ENCODE assay signal across 9 cellular contexts in the genomic region with DNA sequence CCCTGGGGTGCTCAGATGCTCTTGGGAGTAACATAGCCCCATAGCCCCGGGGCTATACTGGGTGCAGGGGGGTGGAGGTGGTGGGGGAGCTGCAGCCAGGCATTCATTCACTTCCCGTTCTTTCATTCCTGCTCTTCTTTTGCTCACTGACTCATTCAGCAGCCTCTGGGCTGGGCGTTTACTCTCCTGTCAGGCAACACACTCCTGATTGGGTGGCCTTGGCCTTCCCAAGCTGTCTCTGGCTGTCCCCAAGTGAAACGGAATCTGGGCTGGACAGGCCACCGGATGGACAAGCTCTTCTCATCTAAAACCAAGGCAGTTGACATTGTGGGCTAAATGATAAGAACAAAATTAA. TPM values are rescaled to one million over a fixed set of nuclear protein-coding genes. Genes with fewer than 3 reads are reported as not detected.
DNase-seq lines count a peak whose midpoint lies in the region; ATAC-seq, FAIRE-seq and TF ChIP-seq lines count a peak whose summit lies in the region.
"Had no signal": no experiment of that assay in that cellular context is flagged by ENCODE, and none has a peak within 500 bp of the region (broad histone marks: within the 10 kb centered on the region; RNA-seq: fewer than 3 reads in every experiment).

No MANE protein-coding gene starts in this region.

- no peaks in the 10 kb centered on the region for H3K36me3 Mint-ChIP-seq in stimulated activated naive B cell treated with anti-CD40 and anti-IgM and Interleukin-4, amounts not matched to agents 10 μg/mL and 1 μg/mL and 100 μg/mL, for 72 hours

- H3K4me3 Mint-ChIP-seq in stimulated activated naive B cell treated with anti-CD40 and anti-IgM and Interleukin-4, amounts not matched to agents 10 μg/mL and 1 μg/mL and 100 μg/mL, for 72 hours, result no peak overlapping the region
- H3K4me3 Mint-ChIP-seq: activated CD4-positive, alpha-beta T cell treated with anti-CD3 and anti-CD28 coated beads, Interleukin-2, amount 10 ng/mL, durations not matched to agents 24 days and 14 days had no signal

- H3K4me1 Mint-ChIP-seq in stimulated activated naive B cell treated with anti-CD40 and anti-IgM and Interleukin-4, amounts not matched to agents 10 μg/mL and 1 μg/mL and 100 μg/mL, for 72 hours, result peaks cover 6 to 20% of the 10 kb centered on the region in 2 donors
- H3K4me1 Mint-ChIP-seq: activated CD4-positive, alpha-beta T cell treated with anti-CD3 and anti-CD28 coated beads, Interleukin-2, amount 10 ng/mL, durations not matched to agents 24 days and 14 days had no signal

- peak; percentile 56 for DNase-seq in ELF-1 (ENCODE audit: low read depth, low spot score)
- peak; percentile 82 for DNase-seq in adipocyte (ENCODE audit: low read depth)
- peak; percentile 66 for DNase-seq in left ventricle myocardium inferior
- no peak for DNase-seq in stimulated activated naive B cell treated with anti-CD40 and anti-IgM and Interleukin-4, amounts not matched to agents 10 μg/mL and 1 μg/mL and 100 μg/mL, for 72 hours
- no peak for DNase-seq in AML-193 (lab: John Stamatoyannopoulos, UW)
- no peak for DNase-seq in GM12891 (ENCODE audit: insufficient read length, low spot score)
- DNase-seq: activated CD4-positive, alpha-beta T cell treated with anti-CD3 and anti-CD28 coated beads, Interleukin-2, amount 10 ng/mL, durations not matched to agents 24 days and 14 days had no signal

- TF ChIP-seq POLR2A in GM12891 (IDR thresholded peaks at IDR 0.05; ENCODE audit: low read depth, low read length), result no peak

- H3K9me3 ChIP-seq in adipocyte (ENCODE audit: control insufficient read depth, low read length), result no peaks in the 10 kb centered on the region
- no peaks in the 10 kb centered on the region for H3K9me3 ChIP-seq in left ventricle myocardium inferior (replicated peaks)

- H3K4me3 ChIP-seq in adipocyte (ENCODE audit: low read length), result peak overlapping the region; percentile 51
- H3K4me3 ChIP-seq in left ventricle myocardium inferior, result peak overlapping the region; percentile 29
- no peak overlapping the region for H3K4me3 ChIP-seq in rectal smooth muscle tissue (ENCODE audit: low read length)

- no peak for ATAC-seq in GM19328 (IDR thresholded peaks at IDR 0.05; ENCODE audit: unreplicated experiment)
- no peak for ATAC-seq in stimulated activated naive B cell treated with anti-CD40 and anti-IgM and Interleukin-4, amounts not matched to agents 10 μg/mL and 1 μg/mL and 100 μg/mL, for 72 hours (replicated peaks)

- H3K9me3 Mint-ChIP-seq in stimulated activated naive B cell treated with anti-CD40 and anti-IgM and Interleukin-4, amounts not matched to agents 10 μg/mL and 1 μg/mL and 100 μg/mL, for 72 hours, result no peaks in the 10 kb centered on the region
- H3K9me3 Mint-ChIP-seq: activated CD4-positive, alpha-beta T cell treated with anti-CD3 and anti-CD28 coated beads, Interleukin-2, amount 10 ng/mL, durations not matched to agents 24 days and 14 days had no signal

- TF ChIP-seq CTCF in left ventricle myocardium inferior (IDR thresholded peaks at IDR 0.05; ENCODE audit: borderline replicate concordance), result no peak

- peak overlapping the region; percentile 76 for H3K9ac ChIP-seq in adipocyte (ENCODE audit: low read length)
- H3K9ac ChIP-seq in rectal smooth muscle tissue (ENCODE audit: low read length), result no peak overlapping the region

- no peaks in the 10 kb centered on the region for H3K27me3 ChIP-seq in adipocyte (replicated peaks; ENCODE audit: control insufficient read depth, insufficient read depth, low read length)
- H3K27me3 ChIP-seq in left ventricle myocardium inferior (ENCODE audit: low read depth), result no peaks in the 10 kb centered on the region
- H3K27me3 ChIP-seq in rectal smooth muscle tissue (ENCODE audit: control insufficient read depth, insufficient read depth, low read length), result no peaks in the 10 kb centered on the region

- FAIRE-seq in GM12891 (lab: Jason Lieb, UNC), result no peak

- no peak overlapping the region for H3K27ac Mint-ChIP-seq in stimulated activated naive B cell treated with anti-CD40 and anti-IgM and Interleukin-4, amounts not matched to agents 10 μg/mL and 1 μg/mL and 100 μg/mL, for 72 hours
- H3K27ac Mint-ChIP-seq: activated CD4-positive, alpha-beta T cell treated with anti-CD3 and anti-CD28 coated beads, Interleukin-2, amount 10 ng/mL, durations not matched to agents 24 days and 14 days had no signal

- H3K4me1 ChIP-seq in adipocyte (ENCODE audit: control insufficient read depth, insufficient read depth, low read length) (peaks cover 65% of the 10 kb centered on the region), left ventricle myocardium inferior (peaks cover 78% of the 10 kb centered on the region), rectal smooth muscle tissue (ENCODE audit: control insufficient read depth, insufficient read depth, low read length) (peaks cover 36% of the 10 kb centered on the region)

- intact Hi-C loops in left ventricle myocardium inferior (cut with micrococcal nuclease), result no loop called here

- H3K36me3 ChIP-seq in adipocyte (ENCODE audit: control insufficient read depth, insufficient read depth, low read length, severe bottlenecking), result peaks cover 6% of the 10 kb centered on the region
- H3K36me3 ChIP-seq in left ventricle myocardium inferior, result no peaks in the 10 kb centered on the region
- H3K36me3 ChIP-seq in rectal smooth muscle tissue (ENCODE audit: control insufficient read depth, insufficient read depth, low read length), result no peaks in the 10 kb centered on the region

- peaks cover 0 to 12% of the 10 kb centered on the region in 2 donors for H3K27me3 Mint-ChIP-seq in stimulated activated naive B cell treated with anti-CD40 and anti-IgM and Interleukin-4, amounts not matched to agents 10 μg/mL and 1 μg/mL and 100 μg/mL, for 72 hours
- H3K27me3 Mint-ChIP-seq: activated CD4-positive, alpha-beta T cell treated with anti-CD3 and anti-CD28 coated beads, Interleukin-2, amount 10 ng/mL, durations not matched to agents 24 days and 14 days had no signal

- peak overlapping the region; percentile 89 for H3K27ac ChIP-seq in left ventricle myocardium inferior (replicated peaks)
- peak overlapping the region; percentile 77 for H3K27ac ChIP-seq in rectal smooth muscle tissue (ENCODE audit: low read depth, low read length)

TF ChIP-seq in GM12891, 5 proteins besides CTCF, POLR2A, EP300 and RAD21:
- TF ChIP-seq TAF1 (IDR thresholded peaks at IDR 0.05; ENCODE audit: low read depth, low read length), result no peak

RNA-seq across cellular contexts. Expression of gene CHST3, which starts 34.6 kb away (rescaled TPM):
- 18.0 TPM for total RNA-seq in left ventricle myocardium inferior
- polyA plus RNA-seq in GM12891 (2012; ENCODE audit: low read depth, missing spikeins), result 0.03 TPM

Comparison
In these comparisons a context has a peak if more than half of its experiments do, and no peak if none do; other contexts are left out.
1. DNase-seq: peak in ELF-1 (single experiment), adipocyte (single experiment) and left ventricle myocardium inferior (single experiment); none in stimulated activated naive B cell treated with anti-CD40 and anti-IgM and Interleukin-4, amounts not matched to agents 10 μg/mL and 1 μg/mL and 100 μg/mL, for 72 hours (single experiment), AML-193 (0 of 2) and GM12891 (single experiment).